10 cellular contexts compared by ENCODE assay signal in genomic region chr11:10658621-10659338, GRCh38. TPM values are rescaled to one million over a fixed set of nuclear protein-coding genes. Genes with fewer than 3 reads are reported as not detected.
DNase-seq lines count a peak whose midpoint lies in the region; ATAC-seq and TF ChIP-seq lines count a peak whose summit lies in the region.
"Had no signal": no experiment of that assay in that cellular context is flagged by ENCODE, and none has a peak within 500 bp of the region (broad histone marks: within the 10 kb centered on the region; RNA-seq: fewer than 3 reads in every experiment).

No MANE protein-coding gene starts in this region.

- TF ChIP-seq POLR2A in uterus (IDR thresholded peaks at IDR 0.05) (no peak), lower leg skin (IDR thresholded peaks at IDR 0.05) (no peak)

- H3K4me3 ChIP-seq in cardiac muscle cell (no peak overlapping the region), dorsolateral prefrontal cortex (no peak overlapping the region), neural progenitor cell (no peak overlapping the region), uterus (no peak overlapping the region), lower leg skin (ENCODE audit: low read depth, poor library complexity, severe bottlenecking) (no peak overlapping the region), OCI-LY7 (ENCODE audit: low read depth, low read length, poor library complexity, severe bottlenecking) (no peak overlapping the region)

- WGBS in lower leg skin, 2 donors = 65 to 79% methylated on average over 2 to 6 of the region's 6 CpGs

- H3F3A ChIP-seq in neural progenitor cell (ENCODE audit: low read depth) = no peaks in the 10 kb centered on the region

- H3K9me3 ChIP-seq in cardiac muscle cell (ENCODE audit: low read depth) (no peaks in the 10 kb centered on the region), neural progenitor cell (ENCODE audit: low read depth) (no peaks in the 10 kb centered on the region), uterus (no peaks in the 10 kb centered on the region), OCI-LY7 (ENCODE audit: low read length) (no peaks in the 10 kb centered on the region)

- no peaks in the 10 kb centered on the region for H3K79me2 ChIP-seq in neural progenitor cell (ENCODE audit: low read depth)
- H3K79me2 ChIP-seq in OCI-LY7 (ENCODE audit: insufficient read depth, low read depth, low read length) = no peaks in the 10 kb centered on the region

- H3K9me3 Mint-ChIP-seq in neural progenitor cell = no peaks in the 10 kb centered on the region
- H3K9me3 Mint-ChIP-seq: memory B cell had no signal

- DNase-seq in cardiac muscle cell (ENCODE audit: low read depth in 1 of 2, low spot score in 1 of 2) (no peak), Right ventricle myocardium superior (no peak), dorsolateral prefrontal cortex (no peak), neural progenitor cell (ENCODE audit: low spot score) (no peak), uterus (no peak), AML-193 (lab: John Stamatoyannopoulos, UW) (no peak), lower leg skin (ENCODE audit: low spot score in 2 of 2) (no peak), OCI-LY7 (ENCODE audit: low spot score) (no peak)
- DNase-seq: activated CD8-positive, alpha-beta memory T cell treated with anti-CD3 and anti-CD28 coated beads for 24 hours had no signal

- no peaks in the 10 kb centered on the region for H3K9me2 ChIP-seq in OCI-LY7 (ENCODE audit: insufficient read depth, low read length)

- peaks cover 15% of the 10 kb centered on the region for H3K27me3 Mint-ChIP-seq in neural progenitor cell (ENCODE audit: insufficient read depth, low read depth)
- H3K27me3 Mint-ChIP-seq: memory B cell had no signal

- no peaks in the 10 kb centered on the region for H3K27me3 ChIP-seq in cardiac muscle cell
- no peaks in the 10 kb centered on the region for H3K27me3 ChIP-seq in dorsolateral prefrontal cortex
- H3K27me3 ChIP-seq in neural progenitor cell = no peaks in the 10 kb centered on the region
- no peaks in the 10 kb centered on the region for H3K27me3 ChIP-seq in uterus

- no peak overlapping the region for H3K4me3 Mint-ChIP-seq in neural progenitor cell

- no peaks in the 10 kb centered on the region for H3K36me3 ChIP-seq in cardiac muscle cell
- no peaks in the 10 kb centered on the region for H3K36me3 ChIP-seq in neural progenitor cell
- no peaks in the 10 kb centered on the region for H3K36me3 ChIP-seq in uterus
- H3K36me3 ChIP-seq in OCI-LY7 (ENCODE audit: insufficient read depth, low read length) = no peaks in the 10 kb centered on the region

- H3K4me1 Mint-ChIP-seq in neural progenitor cell = peaks cover 30% of the 10 kb centered on the region

- POLR2A ChIA-PET in OCI-LY7 (lab: Charles Lee) = no interaction called here

- H3K4me1 ChIP-seq in cardiac muscle cell (ENCODE audit: low read depth) (peaks cover 15% of the 10 kb centered on the region), neural progenitor cell (peaks cover 5% of the 10 kb centered on the region), uterus (peaks cover 18 to 34% of the 10 kb centered on the region in 2 donors), OCI-LY7 (ENCODE audit: insufficient read depth, low read length, poor library complexity, severe bottlenecking) (no peaks in the 10 kb centered on the region)

- H3K27ac ChIP-seq in cardiac muscle cell (peak overlapping the region; percentile 77), dorsolateral prefrontal cortex (peak overlapping the region in 48 of 59 donors; percentile 14 to 87 (median 67)), neural progenitor cell (no peak overlapping the region), uterus (peak overlapping the region; percentile 79 to 86), OCI-LY7 (ENCODE audit: low read depth, low read length, poor library complexity, severe bottlenecking) (no peak overlapping the region)

- no peak overlapping the region for H3K4me2 ChIP-seq in neural progenitor cell
- H3K4me2 ChIP-seq in OCI-LY7 (ENCODE audit: low read length) = no peak overlapping the region

- no peak overlapping the region for H2AFZ ChIP-seq in neural progenitor cell (replicated peaks)
- H2AFZ ChIP-seq in OCI-LY7 (ENCODE audit: low read length) = no peak overlapping the region

- CTCF ChIA-PET in OCI-LY7 (lab: Charles Lee; ENCODE audit: unreplicated experiment) = no interaction called here

- H3K9ac ChIP-seq in neural progenitor cell = no peak overlapping the region

- H3K36me3 Mint-ChIP-seq in neural progenitor cell = no peaks in the 10 kb centered on the region
- H3K36me3 Mint-ChIP-seq: memory B cell had no signal

- ATAC-seq in Right ventricle myocardium superior (ENCODE audit: poor library complexity) = no peak

- TF ChIP-seq CTCF in cardiac muscle cell (IDR thresholded peaks at IDR 0.05; ENCODE audit: low read depth, low read length) (no peak), dorsolateral prefrontal cortex (IDR thresholded peaks at IDR 0.05 in 54 of 56, conservative IDR thresholded peaks at IDR 0.05 in 2 of 56; ENCODE audit: low read depth in 1 of 56, partially characterized antibody in 56 of 56) (no peak), neural progenitor cell (IDR thresholded peaks at IDR 0.05) (no peak), uterus (IDR thresholded peaks at IDR 0.05) (no peak), lower leg skin (IDR thresholded peaks at IDR 0.05) (no peak), OCI-LY7 (conservative IDR thresholded peaks at IDR 0.05; ENCODE audit: low read length) (no peak)

- BruUV-seq in OCI-LY7 (replicated peaks; lab: Mats Ljungman, UMichigan) = no TSS peak

- peak overlapping the region; percentile 22 for H3K27ac Mint-ChIP-seq in neural progenitor cell

- H4K20me1 ChIP-seq in neural progenitor cell (ENCODE audit: low read depth) = no peaks in the 10 kb centered on the region
- H4K20me1 ChIP-seq in OCI-LY7 (ENCODE audit: insufficient read depth, low read length) = no peaks in the 10 kb centered on the region

- intact Hi-C loops in Right ventricle myocardium superior (cut with DNase I) (loop anchor here (10.0 kb wide), 2 partner anchors 144 to 254 kb away; no protein-coding TSS in a partner anchor), dorsolateral prefrontal cortex (cut with DNase I) (loop anchor here (5.0 to 10.0 kb wide), 2 partner anchors 74 to 76 kb away; no protein-coding TSS in a partner anchor), uterus (cut with DNase I; ENCODE audit: low total_unique reads) (no loop called here), lower leg skin (cut with DNase I; ENCODE audit: low total_unique reads) (no loop called here), OCI-LY7 (cut with micrococcal nuclease; ENCODE audit: unreplicated experiment) (no loop called here)

RNA-seq across cellular contexts. Expression of gene IRAG1, which starts 34.8 kb away (rescaled TPM):
- total RNA-seq in cardiac muscle cell = 3.6 and 7.3 TPM in 2 replicates
- 3.1 and 5.2 TPM in 2 replicates for polyA plus RNA-seq in cardiac muscle cell
- total RNA-seq in Right ventricle myocardium superior = 4.5 TPM
- total RNA-seq in dorsolateral prefrontal cortex = 100 to 1,000 TPM in 18 of 120 experiments, 10 to 100 TPM in 102; 39.1 to 210 (median 73.5) TPM
- total RNA-seq in neural progenitor cell (ENCODE audit: low replicate concordance) = 5.2 and 5.9 TPM in 2 replicates
- total RNA-seq in uterus = 100 to 1,000 TPM in 2 of 4 donors, 10 to 100 TPM in 2; 21.2 to 240 (median 107) TPM
- total RNA-seq in lower leg skin = 10 to 100 TPM in 1 of 4 donors, 1 to 10 TPM in 3; 2.0 to 10.9 (median 4.0) TPM
- not detected in 2 replicates for total RNA-seq in OCI-LY7 (2014; rRNA removed; shearing (Covaris generic))
- not detected in 2 replicates for total RNA-seq in OCI-LY7 (2022)

Comparison
In these comparisons a context has a peak if more than half of its experiments do, and no peak if none do; other contexts are left out.
1. H3K27ac ChIP-seq: peak in cardiac muscle cell (single experiment), dorsolateral prefrontal cortex (48 of 59) and uterus (2 of 2); none in neural progenitor cell (single experiment) and OCI-LY7 (single experiment).
2. intact Hi-C loops: an anchor here in Right ventricle myocardium superior (10.0 kb wide) and dorsolateral prefrontal cortex (5.0 to 10.0 kb wide); none called in uterus, lower leg skin and OCI-LY7.